Comparison of ENCODE assay signal across 28 cellular contexts in the genomic region with DNA sequence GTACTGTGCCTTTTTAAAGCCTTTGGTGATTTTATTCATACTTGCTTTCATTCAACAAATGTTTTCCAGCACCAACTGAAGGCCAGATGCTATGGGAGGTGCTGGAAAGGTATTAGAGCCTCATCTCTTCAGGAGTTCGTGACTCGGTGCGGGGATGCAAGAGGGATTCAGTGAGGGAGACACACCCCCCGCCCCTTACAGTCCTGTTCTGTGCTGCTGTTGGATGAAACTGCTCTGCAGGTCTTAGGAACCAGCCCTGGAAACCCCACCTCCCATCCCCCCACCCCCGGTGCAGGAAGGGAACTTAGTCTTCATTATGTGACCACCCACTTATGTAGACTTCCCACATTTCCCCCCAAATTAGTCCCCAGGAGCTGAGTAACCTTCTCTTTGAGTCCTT.
"Had no signal": no experiment of that assay in that cellular context is flagged by ENCODE, and none has a peak within 500 bp of the region (broad histone marks: within the 10 kb centered on the region; RNA-seq: fewer than 3 reads in every experiment).

No MANE protein-coding gene starts in this region.

- ATAC-seq: natural killer cell treated with Interleukin-12 subunit alpha and Interleukin-12 subunit beta and Interleukin-15 and Interleukin-18, amount 100 ng/mL, for 72 hours; psoas muscle; right cardiac atrium; right lobe of liver; stimulated activated effector memory CD8-positive, alpha-beta T cell treated with anti-CD3 and anti-CD28 coated beads, Interleukin-12 subunit alpha, Interleukin-12 subunit beta, amount 100 ng/mL, for 72 hours; stimulated activated naive B cell treated with anti-CD40 and anti-IgM and Interleukin-4, amounts not matched to agents 10 μg/mL and 1 μg/mL and 100 μg/mL, for 72 hours had no signal

- H3K36me3 ChIP-seq: ovary, right lobe of liver, thyroid gland, vagina had no signal

- H3K4me3 ChIP-seq: ovary, psoas muscle, right lobe of liver, sigmoid colon, stomach, thoracic aorta, thyroid gland, tibial nerve, upper lobe of left lung, vagina had no signal

- DNase-seq: nephron progenitor cell; occipital lobe; ovary; posterior cingulate gyrus; psoas muscle; right cardiac atrium; right lobe of liver; sigmoid colon; small intestine; stimulated activated CD4-positive, alpha-beta T cell treated with anti-CD3 and anti-CD28 coated beads, Interleukin-15, amount 100 ng/mL, for 24 hours; stimulated activated CD4-positive, alpha-beta T cell treated with anti-CD3 and anti-CD28 coated beads, Interleukin-2, amount 100 ng/mL, for 24 hours; stimulated activated CD4-positive, alpha-beta T cell treated with anti-CD3 and anti-CD28 coated beads, Interleukin-2, amount 100 ng/mL, for 48 hours; stimulated activated CD4-positive, alpha-beta T cell treated with anti-CD3 and anti-CD28 coated beads, Interleukin-4, amount 100 ng/mL, for 24 hours; stimulated activated naive B cell treated with anti-CD40 and anti-IgM and Interleukin-4, amounts not matched to agents 10 μg/mL and 1 μg/mL and 100 μg/mL, for 72 hours; stimulated activated naive CD4-positive, alpha-beta T cell treated with Interleukin-2 at 50 U/mL for 16 hours; stomach; thyroid gland; trophoblast cell; upper lobe of left lung had no signal

- H3K79me2 ChIP-seq: parathyroid adenoma had no signal

- H3K9ac ChIP-seq: parathyroid adenoma had no signal

- H3K27me3 ChIP-seq: ovary, right lobe of liver, sigmoid colon, stomach, thyroid gland, tibial nerve, upper lobe of left lung, vagina had no signal

- H3K9me3 ChIP-seq: ovary, psoas muscle, right lobe of liver, sigmoid colon, stomach, thoracic aorta, thyroid gland, tibial nerve, upper lobe of left lung, vagina had no signal

- H3K27ac ChIP-seq: ovary, parathyroid adenoma, psoas muscle, right lobe of liver, sigmoid colon, stomach, thoracic aorta, thyroid gland, tibial nerve, upper lobe of left lung, vagina had no signal

- H3K27ac Mint-ChIP-seq: natural killer cell treated with Interleukin-12 subunit alpha and Interleukin-12 subunit beta and Interleukin-15 and Interleukin-18, amount 100 ng/mL, for 72 hours; nephron progenitor cell; progenitor cell of endocrine pancreas; stimulated activated effector memory CD8-positive, alpha-beta T cell treated with anti-CD3 and anti-CD28 coated beads, Interleukin-12 subunit alpha, Interleukin-12 subunit beta, amount 100 ng/mL, for 72 hours; stimulated activated naive B cell treated with anti-CD40 and anti-IgM and Interleukin-4, amounts not matched to agents 10 μg/mL and 1 μg/mL and 100 μg/mL, for 72 hours; stimulated activated naive CD8-positive, alpha-beta T cell treated with anti-CD3 and anti-CD28 coated beads, Interleukin-15, Interleukin-2, amounts not matched to agents 100 ng/mL and 50 ng/mL, for 24 hours had no signal

- H3K36me3 Mint-ChIP-seq: natural killer cell treated with Interleukin-12 subunit alpha and Interleukin-12 subunit beta and Interleukin-15 and Interleukin-18, amount 100 ng/mL, for 72 hours; stimulated activated effector memory CD8-positive, alpha-beta T cell treated with anti-CD3 and anti-CD28 coated beads, Interleukin-12 subunit alpha, Interleukin-12 subunit beta, amount 100 ng/mL, for 72 hours; stimulated activated naive B cell treated with anti-CD40 and anti-IgM and Interleukin-4, amounts not matched to agents 10 μg/mL and 1 μg/mL and 100 μg/mL, for 72 hours had no signal

- H3K27me3 Mint-ChIP-seq: progenitor cell of endocrine pancreas; stimulated activated naive CD8-positive, alpha-beta T cell treated with anti-CD3 and anti-CD28 coated beads, Interleukin-15, Interleukin-2, amounts not matched to agents 100 ng/mL and 50 ng/mL, for 24 hours had no signal

- H3K4me3 Mint-ChIP-seq: natural killer cell treated with Interleukin-12 subunit alpha and Interleukin-12 subunit beta and Interleukin-15 and Interleukin-18, amount 100 ng/mL, for 72 hours; nephron progenitor cell; neural crest cell; stimulated activated effector memory CD8-positive, alpha-beta T cell treated with anti-CD3 and anti-CD28 coated beads, Interleukin-12 subunit alpha, Interleukin-12 subunit beta, amount 100 ng/mL, for 72 hours; stimulated activated naive B cell treated with anti-CD40 and anti-IgM and Interleukin-4, amounts not matched to agents 10 μg/mL and 1 μg/mL and 100 μg/mL, for 72 hours; stimulated activated naive CD8-positive, alpha-beta T cell treated with anti-CD3 and anti-CD28 coated beads, Interleukin-15, Interleukin-2, amounts not matched to agents 100 ng/mL and 50 ng/mL, for 24 hours had no signal

- H3K9me3 Mint-ChIP-seq: natural killer cell treated with Interleukin-12 subunit alpha and Interleukin-12 subunit beta and Interleukin-15 and Interleukin-18, amount 100 ng/mL, for 72 hours; stimulated activated effector memory CD8-positive, alpha-beta T cell treated with anti-CD3 and anti-CD28 coated beads, Interleukin-12 subunit alpha, Interleukin-12 subunit beta, amount 100 ng/mL, for 72 hours had no signal

- H3K4me1 ChIP-seq: parathyroid adenoma, psoas muscle, right lobe of liver, sigmoid colon, stomach, thyroid gland, tibial nerve, upper lobe of left lung, vagina had no signal

- H2AFZ ChIP-seq: parathyroid adenoma had no signal

- H3K4me1 Mint-ChIP-seq: stimulated activated effector memory CD8-positive, alpha-beta T cell treated with anti-CD3 and anti-CD28 coated beads, Interleukin-12 subunit alpha, Interleukin-12 subunit beta, amount 100 ng/mL, for 72 hours; stimulated activated naive B cell treated with anti-CD40 and anti-IgM and Interleukin-4, amounts not matched to agents 10 μg/mL and 1 μg/mL and 100 μg/mL, for 72 hours had no signal
